In the genomic region with DNA sequence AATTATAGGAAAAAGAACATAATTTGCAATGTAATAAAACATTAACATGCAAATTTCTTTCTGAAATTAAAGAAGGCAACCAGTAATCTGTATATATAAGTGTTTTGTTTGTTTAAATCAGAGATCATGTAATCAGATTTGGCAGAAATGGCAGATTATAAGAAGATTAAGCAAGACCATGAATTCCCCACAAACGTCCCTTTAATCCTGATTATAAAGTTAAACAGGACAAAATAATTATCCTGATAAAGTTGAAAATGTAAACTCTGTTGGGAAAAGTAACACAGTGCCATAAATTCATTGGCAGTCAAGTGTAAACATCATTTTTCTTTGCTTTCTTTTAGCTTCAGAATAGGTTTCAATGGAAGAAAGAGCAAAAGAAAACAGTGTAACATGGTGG, we compare ENCODE assay signal across 26 cellular contexts.
DNase-seq lines count a peak whose midpoint lies in the region; ATAC-seq, FAIRE-seq and TF ChIP-seq lines count a peak whose summit lies in the region.
"Had no signal": no experiment of that assay in that cellular context is flagged by ENCODE, and none has a peak within 500 bp of the region (broad histone marks: within the 10 kb centered on the region; RNA-seq: fewer than 3 reads in every experiment).

No MANE protein-coding gene starts in this region.

- in situ Hi-C loops in GM13977 (cut with MboI; ENCODE audit: low pct_unique_long_range_greater_than_20kb, low sequenced_read_pairs, unreplicated experiment), result no loop called here

- ATAC-seq in HG02885 (IDR thresholded peaks at IDR 0.05; ENCODE audit: poor library complexity, unreplicated experiment) (no peak), HG03045 (IDR thresholded peaks at IDR 0.05; ENCODE audit: unreplicated experiment) (no peak)
- ATAC-seq: CD8-positive, alpha-beta T cell had no signal

- TF ChIP-seq CTCF in D721Med (IDR thresholded peaks at IDR 0.05; ENCODE audit: insufficient read depth, missing control alignments) (no peak), fibroblast of villous mesenchyme (IDR thresholded peaks at IDR 0.05; ENCODE audit: insufficient read depth, low read depth, low read length) (no peak), retinal pigment epithelial cell (conservative IDR thresholded peaks at IDR 0.05; ENCODE audit: low read depth, low read length) (no peak), A673 (conservative IDR thresholded peaks at IDR 0.05; ENCODE audit: low read depth, low read length) (no peak), GM13977 (IDR thresholded peaks at IDR 0.05; ENCODE audit: extremely low read depth, insufficient read depth, missing control alignments) (no peak)

- intact Hi-C loops in A673 (cut with micrococcal nuclease; ENCODE audit: unreplicated experiment), result no loop called here

- no peaks in the 10 kb centered on the region for H3K9me3 ChIP-seq in A673 (ENCODE audit: low read depth, low read length, poor library complexity, severe bottlenecking)
- H3K9me3 ChIP-seq: BLaER1 treated with 17β-estradiol and CSF1 and Interleukin-3, amounts not matched to agents 10 nM and 100 nM; Caco-2 had no signal

- POLR2A ChIA-PET in A673 (lab: Charles Lee; ENCODE audit: low non-redundant PET), result no interaction called here

- no TSS peak for BruUV-seq in A673 (replicated peaks; lab: Mats Ljungman, UMichigan)

- H3K4me3 ChIP-seq in fibroblast of villous mesenchyme (ENCODE audit: low read depth, low read length) (no peak overlapping the region), retinal pigment epithelial cell (ENCODE audit: low read length) (no peak overlapping the region), A673 (ENCODE audit: low read depth, low read length, poor library complexity, severe bottlenecking) (no peak overlapping the region)
- H3K4me3 ChIP-seq: BLaER1 treated with 17β-estradiol and CSF1 and Interleukin-3, amounts not matched to agents 10 nM and 100 nM had no signal

- CTCF ChIA-PET in A673 (lab: Charles Lee), result no interaction called here

- no peaks in the 10 kb centered on the region for H3K36me3 ChIP-seq in A673 (ENCODE audit: insufficient read depth, low read length, poor library complexity, severe bottlenecking)
- H3K36me3 ChIP-seq: BLaER1 treated with 17β-estradiol and CSF1 and Interleukin-3, amounts not matched to agents 10 nM and 100 nM had no signal

- DNase-seq in D721Med (ENCODE audit: insufficient read length, low spot score) (no peak), M059J (ENCODE audit: low read depth) (peak; percentile 22), fibroblast of villous mesenchyme (ENCODE audit: low read depth) (peak; percentile 54), retinal pigment epithelial cell (ENCODE audit: low read depth) (peak; percentile 52), A673 (ENCODE audit: low spot score) (no peak), GM13977 (ENCODE audit: low spot score) (no peak)
- DNase-seq: 8988T; AML-193; Caco-2; Calu3; CD4-positive, alpha-beta T cell; CD8-positive, alpha-beta T cell; DMS 273 treated with DMSO at 0.1 percent for 48 hours; DMS153; DMS53; DMS79; DND-41; GF-D8 had no signal

- no peak overlapping the region for H3K27ac ChIP-seq in A673 (ENCODE audit: low read depth, low read length, poor library complexity, severe bottlenecking)
- H3K27ac ChIP-seq: BLaER1 treated with 17β-estradiol and CSF1 and Interleukin-3, amounts not matched to agents 10 nM and 100 nM; C4-2B had no signal

- H3K27me3 ChIP-seq in A673 (replicated peaks; ENCODE audit: insufficient read depth, low read depth, low read length, poor library complexity), result no peaks in the 10 kb centered on the region
- H3K27me3 ChIP-seq: BLaER1 treated with 17β-estradiol and CSF1 and Interleukin-3, amounts not matched to agents 10 nM and 100 nM had no signal

- FAIRE-seq in D721Med (lab: Jason Lieb, UNC), result peak; percentile 95
- FAIRE-seq: A204.1, G401.6, GM12891, GM18507 had no signal

- H3K4me1 ChIP-seq in A673 (ENCODE audit: insufficient read depth, low read length, poor library complexity, severe bottlenecking), result no peaks in the 10 kb centered on the region
- H3K4me1 ChIP-seq: BLaER1 treated with 17β-estradiol and CSF1 and Interleukin-3, amounts not matched to agents 10 nM and 100 nM; Caco-2 had no signal

Comparison
In these comparisons a context has a peak if more than half of its experiments do, and no peak if none do; other contexts are left out.
1. DNase-seq: peak in M059J (single experiment), fibroblast of villous mesenchyme (single experiment) and retinal pigment epithelial cell (single experiment); none in D721Med (single experiment), A673 (single experiment) and GM13977 (single experiment).